In genomic region chr6:21026576-21027273, GRCh38 we compare ENCODE assay signal across 14 cellular contexts.
DNase-seq lines count a peak whose midpoint lies in the region; FAIRE-seq and TF ChIP-seq lines count a peak whose summit lies in the region.
"Had no signal": no experiment of that assay in that cellular context is flagged by ENCODE, and none has a peak within 500 bp of the region (broad histone marks: within the 10 kb centered on the region; RNA-seq: fewer than 3 reads in every experiment).

No MANE protein-coding gene starts in this region.

- intact Hi-C loops in mammary epithelial cell (cut with micrococcal nuclease), result loop anchor here (10.0 kb wide), 1 partner anchor 278 kb away; no protein-coding TSS in a partner anchor

- no peaks in the 10 kb centered on the region for H4K20me1 ChIP-seq in mammary epithelial cell (ENCODE audit: insufficient read depth, low read length)
- H4K20me1 ChIP-seq in keratinocyte (ENCODE audit: control insufficient read depth, extremely low read depth, insufficient read depth, low read length), result no peaks in the 10 kb centered on the region

- WGBS in mammary epithelial cell (ENCODE audit: low coverage, missing lambda C conversion rate), result 95% methylated on average over 3 of the region's 3 CpGs

- H3K79me2 ChIP-seq in ACC112 (ENCODE audit: control insufficient read depth, insufficient read depth, low read length, unreplicated experiment), result no peaks in the 10 kb centered on the region
- no peaks in the 10 kb centered on the region for H3K79me2 ChIP-seq in mammary epithelial cell (ENCODE audit: insufficient read depth, low read length)
- no peaks in the 10 kb centered on the region for H3K79me2 ChIP-seq in keratinocyte (ENCODE audit: control insufficient read depth, insufficient read depth, low read length)

- no peak for TF ChIP-seq CTCF in mammary epithelial cell (conservative IDR thresholded peaks at IDR 0.05 in 1 of 2, IDR thresholded peaks at IDR 0.05 in 1 of 2; ENCODE audit: extremely low read depth in 1 of 2, insufficient read depth in 1 of 2, low read depth in 1 of 2, low read length in 2 of 2)
- TF ChIP-seq CTCF in keratinocyte (optimal IDR thresholded peaks at IDR 0.05 in 1 of 3, IDR thresholded peaks at IDR 0.05 in 1 of 3, conservative IDR thresholded peaks at IDR 0.05 in 1 of 3; ENCODE audit: extremely low read depth in 1 of 3, insufficient read depth in 2 of 3, low read length in 3 of 3), result no peak
- TF ChIP-seq CTCF in D721Med (IDR thresholded peaks at IDR 0.05; ENCODE audit: insufficient read depth, missing control alignments), result no peak

- CTCF ChIA-PET in mammary epithelial cell (lab: Charles Lee; ENCODE audit: low non-redundant PET), result no interaction called here

- H3K27ac ChIP-seq in ACC112 (ENCODE audit: low read depth, low read length) (peak overlapping the region; percentile 15), mammary epithelial cell (ENCODE audit: insufficient read depth, low read depth, low read length) (no peak overlapping the region), keratinocyte (ENCODE audit: control insufficient read depth, insufficient read depth, low read length) (peak overlapping the region; percentile 45)
- H3K27ac ChIP-seq: tibial nerve had no signal

- 0 out of 2 replicates have a peak, but pooled peaks cover 4% of the 10 kb centered on the region for H3K36me3 ChIP-seq in ACC112 (ENCODE audit: insufficient read depth, low read length)
- H3K36me3 ChIP-seq in mammary epithelial cell (ENCODE audit: insufficient read depth, low read length), result no peaks in the 10 kb centered on the region
- no peaks in the 10 kb centered on the region for H3K36me3 ChIP-seq in keratinocyte (ENCODE audit: control insufficient read depth in 2 of 2, extremely low read depth in 1 of 2, insufficient read depth in 2 of 2, low read length in 2 of 2)
- no peaks in the 10 kb centered on the region; the same call in 1 of the 2 replicates for H3K36me3 ChIP-seq in MG63

- FAIRE-seq in keratinocyte (lab: Jason Lieb, UNC), result no peak
- FAIRE-seq in D721Med (lab: Jason Lieb, UNC), result no peak

- dilution Hi-C loops in mammary epithelial cell (cut with HindIII; ENCODE audit: low sequenced_read_pairs), result no loop called here
- dilution Hi-C loops in keratinocyte (cut with MboI; ENCODE audit: extremely low pct_ligation_motif_present, low sequenced_read_pairs), result no loop called here

- H3K9me3 ChIP-seq in mammary epithelial cell (replicated peaks; ENCODE audit: insufficient read depth, low read length) (peaks cover 7% of the 10 kb centered on the region), keratinocyte (ENCODE audit: control insufficient read depth, low read depth, low read length) (no peaks in the 10 kb centered on the region), MG63 (no peaks in the 10 kb centered on the region)
- H3K9me3 ChIP-seq: tibial nerve had no signal

- H2AFZ ChIP-seq in ACC112 (ENCODE audit: low read length, unreplicated experiment) (no peak overlapping the region), mammary epithelial cell (ENCODE audit: low read depth, low read length) (no peak overlapping the region), keratinocyte (ENCODE audit: control insufficient read depth, low read length) (peak overlapping the region; percentile 39)

- in situ Hi-C loops in mammary epithelial cell (cut with MboI; ENCODE audit: low sequenced_read_pairs in 2 of 2), result no loop called here

- DNase-seq in LHCN-M2 (ENCODE audit: low read depth) (peak; percentile 47), mammary epithelial cell (peak; percentile 66), keratinocyte (ENCODE audit: low read depth, low spot score) (peak; percentile 15), MG63 (no peak), NCI-H1092 treated with DMSO at 0.1 percent for 48 hours (lab: John Stamatoyannopoulos, UW) (no peak), D721Med (ENCODE audit: insufficient read length, low spot score) (no peak), HuH-7.5 (ENCODE audit: low spot score) (no peak)
- DNase-seq: activated CD4-positive, alpha-beta T cell treated with anti-CD3 and anti-CD28 coated beads, Interleukin-2, amount 10 ng/mL, durations not matched to agents 7 days and 5 days; activated T-cell treated with anti-CD3 and anti-CD28 coated beads for 4 hours; GF-D8; NCI-H1417; NCI-H524 had no signal

- H3K4me3 ChIP-seq in ACC112 (ENCODE audit: low read depth, low read length) (no peak overlapping the region), mammary epithelial cell (replicated peaks in 1 of 3; ENCODE audit: insufficient read depth in 1 of 3, low read depth in 2 of 3, low read length in 3 of 3) (no peak overlapping the region), keratinocyte (ENCODE audit: control insufficient read depth in 2 of 3, extremely low read depth in 1 of 3, insufficient read depth in 2 of 3, low read depth in 1 of 3, low read length in 3 of 3) (no peak overlapping the region), MG63 (no peak overlapping the region)
- H3K4me3 ChIP-seq: tibial nerve had no signal

- H3K4me1 ChIP-seq in ACC112 (ENCODE audit: control insufficient read depth, insufficient read depth, low read length, unreplicated experiment), result peaks cover 38% of the 10 kb centered on the region
- H3K4me1 ChIP-seq in mammary epithelial cell (ENCODE audit: insufficient read depth, low read length), result peaks cover 16% of the 10 kb centered on the region
- peaks cover 30% of the 10 kb centered on the region for H3K4me1 ChIP-seq in keratinocyte (ENCODE audit: control insufficient read depth, extremely low read depth, insufficient read depth, low read length)
- H3K4me1 ChIP-seq: tibial nerve had no signal

- H3K9me1 ChIP-seq in keratinocyte (ENCODE audit: control insufficient read depth, extremely low read depth, insufficient read depth, low read length), result no peaks in the 10 kb centered on the region

- H3K27me3 ChIP-seq in ACC112 (ENCODE audit: insufficient read depth, low read length) (no peaks in the 10 kb centered on the region), mammary epithelial cell (ENCODE audit: insufficient read depth, low read length) (no peaks in the 10 kb centered on the region), keratinocyte (ENCODE audit: control insufficient read depth, extremely low read depth, insufficient read depth, low read length) (no peaks in the 10 kb centered on the region), MG63 (no peaks in the 10 kb centered on the region)
- H3K27me3 ChIP-seq: tibial nerve had no signal

- H3K4me2 ChIP-seq in mammary epithelial cell (ENCODE audit: insufficient read depth, low read depth, low read length), result no peak overlapping the region
- peak overlapping the region; percentile 14 for H3K4me2 ChIP-seq in keratinocyte (ENCODE audit: control insufficient read depth, extremely low read depth, insufficient read depth, low read depth, low read length)

- BruUV-seq in mammary epithelial cell (replicated peaks; lab: Mats Ljungman, UMichigan), result no TSS peak

- H3K9ac ChIP-seq in mammary epithelial cell (ENCODE audit: insufficient read depth, low read length) (no peak overlapping the region), keratinocyte (ENCODE audit: control insufficient read depth, extremely low read depth, insufficient read depth, low read length) (no peak overlapping the region)

Comparison
In these comparisons a context has a peak if more than half of its experiments do, and no peak if none do; other contexts are left out.
1. DNase-seq: peak in LHCN-M2 (single experiment), mammary epithelial cell (single experiment) and keratinocyte (single experiment); none in MG63 (single experiment), NCI-H1092 treated with DMSO at 0.1 percent for 48 hours (single experiment), D721Med (single experiment) and HuH-7.5 (single experiment).